Comparison of ENCODE assay signal across 9 cellular contexts in genomic region chr11:4797212-4797611, GRCh38. TPM values are rescaled to one million over a fixed set of nuclear protein-coding genes. Genes with fewer than 3 reads are reported as not detected.
"Had no signal": no experiment of that assay in that cellular context is flagged by ENCODE, and none has a peak within 500 bp of the region (broad histone marks: within the 10 kb centered on the region; RNA-seq: fewer than 3 reads in every experiment).

No MANE protein-coding gene starts in this region.

- H3K36me3 ChIP-seq: HAP-1 had no signal

- H3K9me3 Mint-ChIP-seq: GM23338 had no signal

- ATAC-seq: GM23338, HCT116, K562 had no signal

- H3K4me3 Mint-ChIP-seq: GM23338, HFFc6 had no signal

- H3K9me3 ChIP-seq: HAP-1 had no signal

- H3K27ac Mint-ChIP-seq: GM23338, HFFc6 had no signal

- H3K4me3 ChIP-seq: GM23338, HAP-1, K562 had no signal

- DNase-seq: H7, HFFc6, IMR-90 had no signal

- H2AFZ ChIP-seq: GM23338 had no signal

- H3K4me2 ChIP-seq: GM23338 had no signal

- H3K4me1 Mint-ChIP-seq: GM23338 had no signal

- H3K4me1 ChIP-seq: HAP-1 had no signal

RNA-seq across cellular contexts. Expression of gene OR52R1, which starts 7.0 kb away (rescaled TPM):
- total RNA-seq: GM23338, H4, H7, HFFc6, HT-29, IMR-90, K562 had no signal

RNA-seq across cellular contexts. Expression of gene OR51F2, which starts 23.9 kb away (rescaled TPM):
- total RNA-seq: GM23338, H4, H7, HFFc6, HT-29, K562 had no signal

RNA-seq across cellular contexts. Expression of gene OR51F1, which starts 27.5 kb away (rescaled TPM):
- total RNA-seq: GM23338, H4, H7, HFFc6, HT-29, IMR-90, K562 had no signal

RNA-seq across cellular contexts. Expression of gene OR51S1, which starts 51.8 kb away (rescaled TPM):
- total RNA-seq: GM23338, H4, H7, HFFc6, HT-29, IMR-90, K562 had no signal
